In genomic region chr6:142820336-142821016, GRCh38 we compare ENCODE assay signal across 1 cellular context.
TF ChIP-seq lines count a peak whose summit lies in the region.

No MANE protein-coding gene starts in this region.

TF ChIP-seq in HepG2, 621 proteins besides CTCF, POLR2A, EP300 and RAD21 (continued from another document):
- TF ChIP-seq ZNF609 (CRISPR knock-in tag; IDR thresholded peaks at IDR 0.05; ENCODE audit: borderline replicate concordance) (no peak), HIVEP1 (CRISPR knock-in tag; IDR thresholded peaks at IDR 0.05) (no peak), NFE2L1 (CRISPR knock-in tag; IDR thresholded peaks at IDR 0.05; ENCODE audit: borderline replicate concordance) (no peak), ZNF841 (CRISPR knock-in tag; IDR thresholded peaks at IDR 0.05; ENCODE audit: borderline replicate concordance) (no peak), SSRP1 (CRISPR knock-in tag; IDR thresholded peaks at IDR 0.05) (no peak), ATF3 (CRISPR knock-in tag; IDR thresholded peaks at IDR 0.05) (no peak), ZMAT3 (CRISPR knock-in tag; conservative IDR thresholded peaks at IDR 0.05) (no peak), ZMYM4 (CRISPR knock-in tag; IDR thresholded peaks at IDR 0.05) (no peak)
